In the genomic region with DNA sequence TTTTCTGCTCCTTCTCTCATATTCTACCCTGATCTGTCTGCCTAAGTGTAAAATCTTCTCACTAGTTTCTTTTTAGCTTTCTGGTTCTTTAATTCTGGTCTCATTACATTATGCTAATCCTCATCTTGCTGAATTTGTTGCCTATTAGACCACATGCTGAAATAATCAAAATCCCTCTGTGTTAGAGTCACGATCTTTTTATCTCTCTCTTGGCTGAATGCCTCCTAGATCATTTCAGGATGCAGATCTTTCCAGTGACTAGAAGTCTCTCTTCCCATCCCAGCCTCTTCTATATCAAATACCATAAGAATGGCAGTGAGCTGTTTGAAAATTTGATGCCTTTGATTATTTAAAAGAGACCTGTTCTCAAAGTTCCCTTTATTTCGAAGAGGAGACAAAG, we compare ENCODE assay signal across 27 cellular contexts.
"Had no signal": no experiment of that assay in that cellular context is flagged by ENCODE, and none has a peak within 500 bp of the region (broad histone marks: within the 10 kb centered on the region; RNA-seq: fewer than 3 reads in every experiment).

No MANE protein-coding gene starts in this region.

- ATAC-seq: foreskin keratinocyte; gastroesophageal sphincter; heart left ventricle; left lobe of liver; naive thymus-derived CD4-positive, alpha-beta T cell; right lobe of liver; stimulated activated naive B cell treated with anti-CD40 and anti-IgM and Interleukin-4, amounts not matched to agents 10 μg/mL and 1 μg/mL and 100 μg/mL, for 72 hours had no signal

- H3K27ac Mint-ChIP-seq: naive thymus-derived CD4-positive, alpha-beta T cell; nephron; neural progenitor cell; progenitor cell of endocrine pancreas; stimulated activated naive B cell treated with anti-CD40 and anti-IgM and Interleukin-4, amounts not matched to agents 10 μg/mL and 1 μg/mL and 100 μg/mL, for 72 hours; stimulated activated naive CD8-positive, alpha-beta T cell treated with anti-CD3 and anti-CD28 coated beads, Interleukin-15, Interleukin-2, amounts not matched to agents 100 ng/mL and 50 ng/mL, for 24 hours had no signal

- H3K9me3 ChIP-seq: esophagus muscularis mucosa, gastroesophageal sphincter, heart left ventricle, right lobe of liver, thoracic aorta, tibial nerve, upper lobe of left lung had no signal

- H3K36me3 Mint-ChIP-seq: naive thymus-derived CD4-positive, alpha-beta T cell; neural progenitor cell; stimulated activated naive B cell treated with anti-CD40 and anti-IgM and Interleukin-4, amounts not matched to agents 10 μg/mL and 1 μg/mL and 100 μg/mL, for 72 hours had no signal

- H3K4me3 ChIP-seq: coronary artery, esophagus muscularis mucosa, gastroesophageal sphincter, heart left ventricle, hepatocyte, lung, neural progenitor cell, right lobe of liver, thoracic aorta, tibial nerve, upper lobe of left lung had no signal

- H3K27ac ChIP-seq: coronary artery, esophagus muscularis mucosa, foreskin keratinocyte, gastroesophageal sphincter, heart left ventricle, hepatocyte, neural progenitor cell, parathyroid adenoma, right lobe of liver, thoracic aorta, tibial nerve, upper lobe of left lung had no signal

- H3K79me2 ChIP-seq: hepatocyte, parathyroid adenoma had no signal

- H3K9ac ChIP-seq: neural progenitor cell, parathyroid adenoma had no signal

- H3K4me1 Mint-ChIP-seq: naive thymus-derived CD4-positive, alpha-beta T cell; nephron; stimulated activated naive B cell treated with anti-CD40 and anti-IgM and Interleukin-4, amounts not matched to agents 10 μg/mL and 1 μg/mL and 100 μg/mL, for 72 hours had no signal

- H3K4me2 ChIP-seq: hepatocyte, neural progenitor cell had no signal

- H3K27me3 ChIP-seq: esophagus muscularis mucosa, foreskin keratinocyte, gastroesophageal sphincter, heart left ventricle, hepatocyte, neural progenitor cell, right lobe of liver, tibial nerve, upper lobe of left lung had no signal

- DNase-seq: dermis blood vessel endothelial cell; effector memory CD4-positive, alpha-beta T cell; foreskin keratinocyte; heart left ventricle; kidney; mesenchymal stem cell; midbrain; naive thymus-derived CD4-positive, alpha-beta T cell; right lobe of liver; small intestine; stimulated activated CD4-positive, alpha-beta T cell treated with anti-CD3 and anti-CD28 coated beads, Interleukin-15, amount 100 ng/mL, for 24 hours; stimulated activated CD4-positive, alpha-beta T cell treated with anti-CD3 and anti-CD28 coated beads, Interleukin-2, amount 100 ng/mL, for 48 hours; stimulated activated naive B cell treated with anti-CD40 and anti-IgM and Interleukin-4, amounts not matched to agents 10 μg/mL and 1 μg/mL and 100 μg/mL, for 72 hours; upper lobe of left lung had no signal

- H3K27me3 Mint-ChIP-seq: naive thymus-derived CD4-positive, alpha-beta T cell; progenitor cell of endocrine pancreas; stimulated activated naive B cell treated with anti-CD40 and anti-IgM and Interleukin-4, amounts not matched to agents 10 μg/mL and 1 μg/mL and 100 μg/mL, for 72 hours; stimulated activated naive CD8-positive, alpha-beta T cell treated with anti-CD3 and anti-CD28 coated beads, Interleukin-15, Interleukin-2, amounts not matched to agents 100 ng/mL and 50 ng/mL, for 24 hours had no signal

- H2AFZ ChIP-seq: hepatocyte, neural progenitor cell, parathyroid adenoma had no signal

- H3K36me3 ChIP-seq: esophagus muscularis mucosa, gastroesophageal sphincter, heart left ventricle, neural progenitor cell, right lobe of liver, thoracic aorta, tibial nerve, upper lobe of left lung had no signal

- H3K4me3 Mint-ChIP-seq: naive thymus-derived CD4-positive, alpha-beta T cell; nephron; neural progenitor cell; stimulated activated naive B cell treated with anti-CD40 and anti-IgM and Interleukin-4, amounts not matched to agents 10 μg/mL and 1 μg/mL and 100 μg/mL, for 72 hours; stimulated activated naive CD8-positive, alpha-beta T cell treated with anti-CD3 and anti-CD28 coated beads, Interleukin-15, Interleukin-2, amounts not matched to agents 100 ng/mL and 50 ng/mL, for 24 hours had no signal

- H3K9me3 Mint-ChIP-seq: nephron, neural progenitor cell had no signal

- H3K4me1 ChIP-seq: esophagus muscularis mucosa, gastroesophageal sphincter, heart left ventricle, parathyroid adenoma, tibial nerve, upper lobe of left lung had no signal
